In the genomic region with DNA sequence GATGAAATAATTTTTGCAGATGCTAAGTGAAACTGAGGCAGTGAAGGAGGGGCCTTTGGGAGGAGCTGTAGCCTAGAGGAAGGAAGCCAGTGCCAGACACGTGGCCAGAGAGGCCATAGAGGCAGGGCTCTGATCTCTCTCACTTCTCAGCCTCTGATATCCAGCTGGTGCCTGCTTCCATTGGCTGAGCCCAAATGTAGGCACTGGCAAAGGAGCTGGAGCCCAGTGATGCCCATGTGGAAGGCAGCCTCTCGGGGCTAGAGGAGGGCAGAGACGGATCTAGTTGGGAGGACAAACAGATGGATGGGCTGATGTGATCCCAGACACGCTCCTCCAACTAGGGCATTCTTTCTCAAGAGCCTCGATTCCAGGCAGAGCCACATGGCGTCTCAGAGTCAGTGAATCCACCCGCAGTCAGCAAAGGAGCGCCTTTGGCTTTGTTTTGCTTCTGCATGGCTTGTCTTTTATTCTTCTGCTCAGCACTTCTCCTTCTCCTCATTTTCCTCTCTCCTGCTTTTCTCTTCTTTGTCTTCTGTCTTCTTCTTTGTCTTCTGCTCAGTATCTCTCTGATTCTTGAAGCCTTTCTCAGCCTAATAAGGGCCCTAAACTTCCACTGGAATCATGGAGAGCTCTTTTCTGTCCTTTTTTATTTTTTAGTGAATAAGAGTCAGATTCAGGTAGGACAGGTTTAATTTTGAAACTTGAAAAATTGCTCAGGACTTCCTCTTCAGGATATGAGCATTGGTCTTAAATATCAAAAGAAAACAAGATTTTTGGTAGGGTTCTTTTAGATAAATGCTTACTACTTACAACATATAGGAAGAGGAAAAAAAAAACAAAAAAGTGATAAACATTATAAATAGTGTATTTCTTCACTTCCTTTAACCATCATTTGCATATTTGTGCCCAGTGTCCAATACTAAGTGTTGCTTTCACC, we compare ENCODE assay signal across 1 cellular context.
A peak's percentile ranks its signal among the peaks of the same experiment; 100 is the strongest.
TF ChIP-seq lines count a peak whose summit lies in the region.

No MANE protein-coding gene starts in this region.

TF ChIP-seq in HepG2, 621 proteins besides CTCF, POLR2A, EP300 and RAD21 (continued from another document and continues in another):
- TF ChIP-seq, protein P1, sequence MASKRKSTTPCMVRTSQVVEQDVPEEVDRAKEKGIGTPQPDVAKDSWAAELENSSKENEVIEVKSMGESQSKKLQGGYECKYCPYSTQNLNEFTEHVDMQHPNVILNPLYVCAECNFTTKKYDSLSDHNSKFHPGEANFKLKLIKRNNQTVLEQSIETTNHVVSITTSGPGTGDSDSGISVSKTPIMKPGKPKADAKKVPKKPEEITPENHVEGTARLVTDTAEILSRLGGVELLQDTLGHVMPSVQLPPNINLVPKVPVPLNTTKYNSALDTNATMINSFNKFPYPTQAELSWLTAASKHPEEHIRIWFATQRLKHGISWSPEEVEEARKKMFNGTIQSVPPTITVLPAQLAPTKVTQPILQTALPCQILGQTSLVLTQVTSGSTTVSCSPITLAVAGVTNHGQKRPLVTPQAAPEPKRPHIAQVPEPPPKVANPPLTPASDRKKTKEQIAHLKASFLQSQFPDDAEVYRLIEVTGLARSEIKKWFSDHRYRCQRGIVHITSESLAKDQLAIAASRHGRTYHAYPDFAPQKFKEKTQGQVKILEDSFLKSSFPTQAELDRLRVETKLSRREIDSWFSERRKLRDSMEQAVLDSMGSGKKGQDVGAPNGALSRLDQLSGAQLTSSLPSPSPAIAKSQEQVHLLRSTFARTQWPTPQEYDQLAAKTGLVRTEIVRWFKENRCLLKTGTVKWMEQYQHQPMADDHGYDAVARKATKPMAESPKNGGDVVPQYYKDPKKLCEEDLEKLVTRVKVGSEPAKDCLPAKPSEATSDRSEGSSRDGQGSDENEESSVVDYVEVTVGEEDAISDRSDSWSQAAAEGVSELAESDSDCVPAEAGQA (IDR thresholded peaks at IDR 0.05; ENCODE audit: low read depth): no peak
- TF ChIP-seq, protein P1 (CRISPR knock-in tag; IDR thresholded peaks at IDR 0.05; ENCODE audit: borderline replicate concordance): no peak
- no peak for TF ChIP-seq RFXAP (CRISPR knock-in tag; IDR thresholded peaks at IDR 0.05; ENCODE audit: borderline replicate concordance)
- no peak for TF ChIP-seq HIC2 (CRISPR knock-in tag; IDR thresholded peaks at IDR 0.05; ENCODE audit: low read depth)
- peak; percentile 83 to 87 for TF ChIP-seq MAFK (conservative IDR thresholded peaks at IDR 0.05 in 1 of 2, IDR thresholded peaks at IDR 0.05 in 1 of 2; ENCODE audit: low read length in 2 of 2)
- TF ChIP-seq MAFF (IDR thresholded peaks at IDR 0.05; ENCODE audit: low read depth, low read length): peak; percentile 71
- TF ChIP-seq ATF4 (CRISPR knock-in tag; IDR thresholded peaks at IDR 0.05): no peak
- TF ChIP-seq SSRP1 (CRISPR knock-in tag; IDR thresholded peaks at IDR 0.05): no peak
- TF ChIP-seq ZNF562 (CRISPR knock-in tag; IDR thresholded peaks at IDR 0.05; ENCODE audit: borderline replicate concordance): no peak
- no peak for TF ChIP-seq ZNF143 (CRISPR knock-in tag; IDR thresholded peaks at IDR 0.05)
- TF ChIP-seq DNMT1 (CRISPR knock-in tag; IDR thresholded peaks at IDR 0.05): no peak
- TF ChIP-seq KLF12 (CRISPR knock-in tag; IDR thresholded peaks at IDR 0.05; ENCODE audit: borderline replicate concordance): no peak
- no peak for TF ChIP-seq NR2C2 (CRISPR knock-in tag; IDR thresholded peaks at IDR 0.05; ENCODE audit: borderline replicate concordance)
- no peak for TF ChIP-seq ZNF501 (CRISPR knock-in tag; IDR thresholded peaks at IDR 0.05)
- TF ChIP-seq SNAI1 (CRISPR knock-in tag; IDR thresholded peaks at IDR 0.05; ENCODE audit: borderline replicate concordance): no peak
- no peak for TF ChIP-seq ZNF703 (CRISPR knock-in tag; IDR thresholded peaks at IDR 0.05; ENCODE audit: borderline replicate concordance)
- TF ChIP-seq PBX2 (CRISPR knock-in tag; IDR thresholded peaks at IDR 0.05): no peak
- TF ChIP-seq, protein P2, sequence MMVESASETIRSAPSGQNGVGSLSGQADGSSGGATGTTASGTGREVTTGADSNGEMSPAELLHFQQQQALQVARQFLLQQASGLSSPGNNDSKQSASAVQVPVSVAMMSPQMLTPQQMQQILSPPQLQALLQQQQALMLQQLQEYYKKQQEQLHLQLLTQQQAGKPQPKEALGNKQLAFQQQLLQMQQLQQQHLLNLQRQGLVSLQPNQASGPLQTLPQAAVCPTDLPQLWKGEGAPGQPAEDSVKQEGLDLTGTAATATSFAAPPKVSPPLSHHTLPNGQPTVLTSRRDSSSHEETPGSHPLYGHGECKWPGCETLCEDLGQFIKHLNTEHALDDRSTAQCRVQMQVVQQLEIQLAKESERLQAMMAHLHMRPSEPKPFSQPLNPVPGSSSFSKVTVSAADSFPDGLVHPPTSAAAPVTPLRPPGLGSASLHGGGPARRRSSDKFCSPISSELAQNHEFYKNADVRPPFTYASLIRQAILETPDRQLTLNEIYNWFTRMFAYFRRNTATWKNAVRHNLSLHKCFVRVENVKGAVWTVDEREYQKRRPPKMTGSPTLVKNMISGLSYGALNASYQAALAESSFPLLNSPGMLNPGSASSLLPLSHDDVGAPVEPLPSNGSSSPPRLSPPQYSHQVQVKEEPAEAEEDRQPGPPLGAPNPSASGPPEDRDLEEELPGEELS (CRISPR knock-in tag; IDR thresholded peaks at IDR 0.05): no peak
- TF ChIP-seq ZNF235 (CRISPR knock-in tag; IDR thresholded peaks at IDR 0.05; ENCODE audit: borderline replicate concordance): no peak
- no peak for TF ChIP-seq ZNF777 (CRISPR knock-in tag; IDR thresholded peaks at IDR 0.05)
- TF ChIP-seq MAZ (IDR thresholded peaks at IDR 0.05; ENCODE audit: borderline replicate concordance, low read depth, low read length): no peak
- TF ChIP-seq MAZ (CRISPR knock-in tag; IDR thresholded peaks at IDR 0.05; ENCODE audit: low read depth): no peak
- no peak for TF ChIP-seq KAT8 (CRISPR knock-in tag; IDR thresholded peaks at IDR 0.05)
- TF ChIP-seq PRDM10 (CRISPR knock-in tag; IDR thresholded peaks at IDR 0.05; ENCODE audit: low read depth): no peak
- TF ChIP-seq ZMYM4 (CRISPR knock-in tag; IDR thresholded peaks at IDR 0.05): no peak
- no peak for TF ChIP-seq ZNF326 (CRISPR knock-in tag; IDR thresholded peaks at IDR 0.05; ENCODE audit: borderline replicate concordance)
- TF ChIP-seq ZNF724P (CRISPR knock-in tag; IDR thresholded peaks at IDR 0.05; ENCODE audit: borderline replicate concordance): no peak
- no peak for TF ChIP-seq AFF4 (CRISPR knock-in tag; IDR thresholded peaks at IDR 0.05)
- no peak for TF ChIP-seq NR2F1 (CRISPR knock-in tag; IDR thresholded peaks at IDR 0.05)
- no peak for TF ChIP-seq TFAP4 (IDR thresholded peaks at IDR 0.05; ENCODE audit: borderline replicate concordance, low read depth)
- no peak for TF ChIP-seq KDM3A (CRISPR knock-in tag; IDR thresholded peaks at IDR 0.05; ENCODE audit: low read depth)
